Comparison of ENCODE assay signal across 15 cellular contexts in the genomic region with DNA sequence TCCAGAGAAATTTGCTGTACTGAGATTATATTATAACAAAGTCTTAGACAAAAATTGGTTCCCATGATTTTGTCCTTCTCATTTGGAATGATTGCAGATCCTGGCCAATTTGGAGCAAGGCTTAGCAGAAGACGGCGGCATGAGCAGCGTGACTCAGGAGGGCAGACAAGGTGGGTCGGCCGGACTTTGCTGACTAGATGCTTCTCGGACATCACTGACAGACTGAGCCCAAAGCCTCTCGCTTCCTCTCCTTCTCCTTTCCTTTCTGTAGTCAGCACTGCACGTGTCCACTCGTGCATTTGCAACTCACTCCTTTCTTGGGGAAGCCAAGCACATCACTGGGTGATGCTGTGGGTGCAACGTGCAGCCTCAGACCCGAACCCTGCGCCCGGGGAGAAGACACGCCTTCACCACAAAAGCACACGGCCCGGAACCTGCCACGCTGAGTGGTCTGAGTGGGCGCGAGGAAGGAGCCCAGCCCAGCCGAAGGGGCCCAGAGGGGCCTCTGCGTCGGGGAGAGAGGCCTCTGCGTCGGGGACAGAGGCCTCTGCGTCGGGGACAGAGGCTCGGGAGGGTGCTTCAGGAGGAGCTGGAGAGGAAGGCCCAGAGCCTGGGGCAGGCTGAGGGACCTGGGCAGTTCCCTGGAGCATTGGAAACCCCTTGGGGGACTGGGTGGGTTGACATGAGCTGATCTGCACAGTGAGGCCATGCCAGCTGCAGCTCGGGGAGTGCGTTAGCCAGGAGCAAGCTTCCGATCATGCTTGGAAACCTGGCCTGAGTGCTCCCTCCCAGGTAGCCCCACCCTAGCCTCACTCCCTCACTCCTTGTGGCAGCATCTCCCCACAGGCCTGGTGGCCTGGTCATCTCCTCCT.
DNase-seq lines count a peak whose midpoint lies in the region; ATAC-seq and TF ChIP-seq lines count a peak whose summit lies in the region.
"Had no signal": no experiment of that assay in that cellular context is flagged by ENCODE, and none has a peak within 500 bp of the region (broad histone marks: within the 10 kb centered on the region; RNA-seq: fewer than 3 reads in every experiment).

No MANE protein-coding gene starts in this region.

- no peak for TF ChIP-seq POLR2A in thyroid gland (IDR thresholded peaks at IDR 0.05)

- H3K9me3 Mint-ChIP-seq in memory B cell = no peaks in the 10 kb centered on the region
- no peaks in the 10 kb centered on the region for H3K9me3 Mint-ChIP-seq in activated naive CD4-positive, alpha-beta T cell treated with anti-CD3 and anti-CD28 coated beads, Interleukin-2, amount 10 ng/mL, durations not matched to agents 7 days and 5 days
- H3K9me3 Mint-ChIP-seq: CD4-positive, alpha-beta memory T cell had no signal

- H3K27me3 Mint-ChIP-seq in memory B cell = no peaks in the 10 kb centered on the region
- no peaks in the 10 kb centered on the region for H3K27me3 Mint-ChIP-seq in activated naive CD4-positive, alpha-beta T cell treated with anti-CD3 and anti-CD28 coated beads, Interleukin-2, amount 10 ng/mL, durations not matched to agents 7 days and 5 days
- H3K27me3 Mint-ChIP-seq: B cell; CD4-positive, alpha-beta memory T cell had no signal

- CTCF ChIA-PET in activated naive CD4-positive, alpha-beta T cell treated with anti-CD3 and anti-CD28 coated beads, Interleukin-2, amount 10 ng/mL, durations not matched to agents 7 days and 5 days (lab: Charles Lee) = no interaction called here

- no peak for ATAC-seq in left cardiac atrium
- no peak for ATAC-seq in RWPE2 (ENCODE audit: low read depth)
- no peak for ATAC-seq in memory B cell (ENCODE audit: low read depth)

- H3K9me3 ChIP-seq in left ventricle myocardium inferior (replicated peaks) = no peaks in the 10 kb centered on the region
- H3K9me3 ChIP-seq in RWPE2 (ENCODE audit: severe bottlenecking) = no peaks in the 10 kb centered on the region
- H3K9me3 ChIP-seq in thyroid gland = no peaks in the 10 kb centered on the region
- H3K9me3 ChIP-seq: SJSA1 had no signal

- no peak for TF ChIP-seq CTCF in left ventricle myocardium inferior (IDR thresholded peaks at IDR 0.05; ENCODE audit: borderline replicate concordance)
- TF ChIP-seq CTCF in RWPE2 (IDR thresholded peaks at IDR 0.05; ENCODE audit: poor library complexity, severe bottlenecking) = no peak
- no peak for TF ChIP-seq CTCF in thyroid gland (IDR thresholded peaks at IDR 0.05)

- peaks cover 7% of the 10 kb centered on the region for H3K4me1 Mint-ChIP-seq in memory B cell
- peaks cover 14% of the 10 kb centered on the region for H3K4me1 Mint-ChIP-seq in activated naive CD4-positive, alpha-beta T cell treated with anti-CD3 and anti-CD28 coated beads, Interleukin-2, amount 10 ng/mL, durations not matched to agents 7 days and 5 days

- peaks cover 31% of the 10 kb centered on the region for H3K36me3 Mint-ChIP-seq in memory B cell
- peaks cover 12% of the 10 kb centered on the region for H3K36me3 Mint-ChIP-seq in activated naive CD4-positive, alpha-beta T cell treated with anti-CD3 and anti-CD28 coated beads, Interleukin-2, amount 10 ng/mL, durations not matched to agents 7 days and 5 days

- intact Hi-C loops in left ventricle myocardium inferior (cut with micrococcal nuclease) = no loop called here
- intact Hi-C loops in left cardiac atrium (cut with DNase I) = no loop called here
- intact Hi-C loops in thyroid gland (cut with DNase I) = no loop called here

- no peak overlapping the region for H3K4me3 Mint-ChIP-seq in memory B cell
- H3K4me3 Mint-ChIP-seq in activated naive CD4-positive, alpha-beta T cell treated with anti-CD3 and anti-CD28 coated beads, Interleukin-2, amount 10 ng/mL, durations not matched to agents 7 days and 5 days = no peak overlapping the region
- H3K4me3 Mint-ChIP-seq: B cell; CD4-positive, alpha-beta memory T cell had no signal

- no peak for DNase-seq in left ventricle myocardium inferior
- no peak for DNase-seq in left cardiac atrium
- peak; percentile 39 for DNase-seq in RWPE2 (ENCODE audit: low spot score)
- DNase-seq in memory B cell (ENCODE audit: low spot score in 2 of 2) = no peak
- DNase-seq in thyroid gland = no peak
- no peak for DNase-seq in activated naive CD4-positive, alpha-beta T cell treated with anti-CD3 and anti-CD28 coated beads, Interleukin-2, amount 10 ng/mL, durations not matched to agents 7 days and 5 days
- no peak for DNase-seq in HuH-7 (ENCODE audit: low spot score)
- DNase-seq: CD4-positive, alpha-beta memory T cell; HCEC 1CT; NCI-H1417; NCI-H187 treated with DMSO at 0.1 percent for 48 hours; NCI-H526 treated with DMSO at 0.1 percent for 48 hours; NK-92 treated with Interleukin-12 subunit alpha and Interleukin-12 subunit beta, amount 100 ng/mL, for 24 hours had no signal

- 93 to 96% methylated on average over 24 to 30 of the region's 30 CpGs for WGBS in thyroid gland, 2 donors

- peaks cover 62% of the 10 kb centered on the region for H3K4me1 ChIP-seq in left ventricle myocardium inferior
- H3K4me1 ChIP-seq in RWPE2 (ENCODE audit: insufficient read depth, poor library complexity, severe bottlenecking) = no peaks in the 10 kb centered on the region
- peaks cover 38 to 55% of the 10 kb centered on the region in 2 donors for H3K4me1 ChIP-seq in thyroid gland
- H3K4me1 ChIP-seq: SJSA1 had no signal

- H3K36me3 ChIP-seq in left ventricle myocardium inferior = peaks cover 35% of the 10 kb centered on the region
- H3K36me3 ChIP-seq in RWPE2 (ENCODE audit: low read depth) = peaks cover 7% of the 10 kb centered on the region
- H3K36me3 ChIP-seq in thyroid gland = peaks cover 4 to 8% of the 10 kb centered on the region in 2 donors

- no peaks in the 10 kb centered on the region for H3K27me3 ChIP-seq in left ventricle myocardium inferior (ENCODE audit: low read depth)
- no peaks in the 10 kb centered on the region for H3K27me3 ChIP-seq in RWPE2 (ENCODE audit: insufficient read depth, poor library complexity, severe bottlenecking)
- H3K27me3 ChIP-seq in thyroid gland = no peaks in the 10 kb centered on the region
- H3K27me3 ChIP-seq: SJSA1 had no signal

- H3K27ac ChIP-seq in left ventricle myocardium inferior (replicated peaks) (peak overlapping the region; percentile 93), RWPE2 (ENCODE audit: poor library complexity, severe bottlenecking) (no peak overlapping the region), thyroid gland (peak overlapping the region in 2 of 3 donors; percentile 86 to 88)
- H3K27ac ChIP-seq: SJSA1 had no signal

- peak overlapping the region; percentile 59 for H3K27ac Mint-ChIP-seq in memory B cell
- no peak overlapping the region for H3K27ac Mint-ChIP-seq in activated naive CD4-positive, alpha-beta T cell treated with anti-CD3 and anti-CD28 coated beads, Interleukin-2, amount 10 ng/mL, durations not matched to agents 7 days and 5 days
- H3K27ac Mint-ChIP-seq: B cell had no signal

- H3K4me3 ChIP-seq in left ventricle myocardium inferior (no peak overlapping the region), RWPE2 (ENCODE audit: severe bottlenecking) (no peak overlapping the region), thyroid gland (replicated peaks in 1 of 3) (no peak overlapping the region)
- H3K4me3 ChIP-seq: SJSA1 had no signal
